Comparison of ENCODE assay signal across 23 cellular contexts in genomic region chr5:111480346-111480745, GRCh38. TPM values are rescaled to one million over a fixed set of nuclear protein-coding genes. Genes with fewer than 3 reads are reported as not detected.
DNase-seq lines count a peak whose midpoint lies in the region; ATAC-seq, FAIRE-seq and TF ChIP-seq lines count a peak whose summit lies in the region.
"Had no signal": no experiment of that assay in that cellular context is flagged by ENCODE, and none has a peak within 500 bp of the region (broad histone marks: within the 10 kb centered on the region; RNA-seq: fewer than 3 reads in every experiment).

No MANE protein-coding gene starts in this region.

- TF ChIP-seq CTCF in PC-3 (conservative IDR thresholded peaks at IDR 0.05; ENCODE audit: low read depth, low read length): no peak
- TF ChIP-seq CTCF in bronchial epithelial cell (IDR thresholded peaks at IDR 0.05; ENCODE audit: insufficient read depth, low read length, severe bottlenecking): no peak

- BruUV-seq in PC-3 (replicated peaks; lab: Mats Ljungman, UMichigan): no TSS peak

- H3K27me3 ChIP-seq in PC-3 (ENCODE audit: low read length): no peaks in the 10 kb centered on the region
- H3K27me3 ChIP-seq in bronchial epithelial cell (ENCODE audit: control insufficient read depth, insufficient read depth, low read length): no peaks in the 10 kb centered on the region

- no peaks in the 10 kb centered on the region for H4K20me1 ChIP-seq in PC-3 (ENCODE audit: low read length)

- H3K4me3 Mint-ChIP-seq in stimulated activated effector memory CD8-positive, alpha-beta T cell treated with anti-CD3 and anti-CD28 coated beads, Interleukin-12 subunit alpha, Interleukin-12 subunit beta, amount 100 ng/mL, for 72 hours: no peak overlapping the region
- H3K4me3 Mint-ChIP-seq: CD14-positive monocyte; CD4-positive, alpha-beta memory T cell; H9 had no signal

- H3K9me3 ChIP-seq in PC-3 (ENCODE audit: low read length): no peaks in the 10 kb centered on the region
- H3K9me3 ChIP-seq: A549 had no signal

- no peaks in the 10 kb centered on the region for H3K4me1 Mint-ChIP-seq in stimulated activated effector memory CD8-positive, alpha-beta T cell treated with anti-CD3 and anti-CD28 coated beads, Interleukin-12 subunit alpha, Interleukin-12 subunit beta, amount 100 ng/mL, for 72 hours
- H3K4me1 Mint-ChIP-seq: CD14-positive monocyte, H9 had no signal

- peaks cover 55% of the 10 kb centered on the region for H3K36me3 Mint-ChIP-seq in stimulated activated effector memory CD8-positive, alpha-beta T cell treated with anti-CD3 and anti-CD28 coated beads, Interleukin-12 subunit alpha, Interleukin-12 subunit beta, amount 100 ng/mL, for 72 hours
- H3K36me3 Mint-ChIP-seq: CD14-positive monocyte had no signal

- H3K79me2 ChIP-seq in PC-3 (ENCODE audit: low read length): no peaks in the 10 kb centered on the region

- H3K27ac Mint-ChIP-seq in stimulated activated effector memory CD8-positive, alpha-beta T cell treated with anti-CD3 and anti-CD28 coated beads, Interleukin-12 subunit alpha, Interleukin-12 subunit beta, amount 100 ng/mL, for 72 hours: peak overlapping the region; percentile 16
- H3K27ac Mint-ChIP-seq: CD14-positive monocyte, H9 had no signal

- H3K4me2 ChIP-seq in PC-3 (ENCODE audit: low read length): no peak overlapping the region
- H3K4me2 ChIP-seq: A549 had no signal

- intact Hi-C loops in PC-3 (cut with micrococcal nuclease): no loop called here

- H3K9me3 Mint-ChIP-seq in stimulated activated effector memory CD8-positive, alpha-beta T cell treated with anti-CD3 and anti-CD28 coated beads, Interleukin-12 subunit alpha, Interleukin-12 subunit beta, amount 100 ng/mL, for 72 hours: no peaks in the 10 kb centered on the region
- H3K9me3 Mint-ChIP-seq: CD14-positive monocyte; CD4-positive, alpha-beta memory T cell; H9 had no signal

- no peaks in the 10 kb centered on the region for H3K4me1 ChIP-seq in PC-3 (ENCODE audit: insufficient read depth, low read length)
- H3K4me1 ChIP-seq: A549 had no signal

- ATAC-seq in PC-3: peak; percentile 33; the same call in 1 of the 2 replicates
- no peak for ATAC-seq in stimulated activated effector memory CD8-positive, alpha-beta T cell treated with anti-CD3 and anti-CD28 coated beads, Interleukin-12 subunit alpha, Interleukin-12 subunit beta, amount 100 ng/mL, for 72 hours
- ATAC-seq: A549, GM12878, HepG2 had no signal

- H3K36me3 ChIP-seq in PC-3 (ENCODE audit: low read depth, low read length): no peaks in the 10 kb centered on the region
- no peaks in the 10 kb centered on the region for H3K36me3 ChIP-seq in bronchial epithelial cell (ENCODE audit: control insufficient read depth, insufficient read depth, low read length)

- FAIRE-seq in bronchial epithelial cell (lab: Jason Lieb, UNC): no peak
- FAIRE-seq: A549, GM12878, GM19239, H1, HepG2 had no signal

- no peak overlapping the region for H3K27ac ChIP-seq in PC-3 (ENCODE audit: low read length)
- H3K27ac ChIP-seq: 22Rv1, A549 had no signal

- no peaks in the 10 kb centered on the region for H3F3A ChIP-seq in PC-3 (ENCODE audit: low read length, unreplicated experiment)

- CTCF ChIA-PET in PC-3 (lab: Charles Lee): no interaction called here

- peak; percentile 54 for DNase-seq in NCI-H82 treated with DMSO at 0.1 percent for 48 hours (lab: John Stamatoyannopoulos, UW; ENCODE audit: unreplicated experiment)
- no peak for DNase-seq in NCI-H82 (lab: John Stamatoyannopoulos, UW)
- DNase-seq in PC-3: no peak
- peak; percentile 7 for DNase-seq in bronchial epithelial cell (ENCODE audit: low read depth)
- no peak for DNase-seq in stimulated activated effector memory CD8-positive, alpha-beta T cell treated with anti-CD3 and anti-CD28 coated beads, Interleukin-12 subunit alpha, Interleukin-12 subunit beta, amount 100 ng/mL, for 72 hours (ENCODE audit: low spot score in 2 of 2)
- DNase-seq in SW480 (ENCODE audit: low spot score): no peak
- no peak for DNase-seq in D341Med (ENCODE audit: low spot score)
- DNase-seq in T-helper 9 cell: no peak
- DNase-seq: AML-193; Calu3; CD4-positive, alpha-beta memory T cell; DMS 273 treated with DMSO at 0.1 percent for 48 hours; DMS53; DND-41; EL; H9 had no signal

- no peak overlapping the region for H2AFZ ChIP-seq in PC-3 (ENCODE audit: low read length)

- H3K4me3 ChIP-seq in PC-3 (ENCODE audit: low read length) (no peak overlapping the region), bronchial epithelial cell (ENCODE audit: low read depth, low read length) (no peak overlapping the region)
- H3K4me3 ChIP-seq: A549, GM12878 had no signal

- H3K9me2 ChIP-seq in PC-3 (replicated peaks; ENCODE audit: low read length): no peaks in the 10 kb centered on the region

- H3K9ac ChIP-seq in PC-3 (ENCODE audit: low read length): no peak overlapping the region

- POLR2A ChIA-PET in PC-3 (lab: Charles Lee; ENCODE audit: unreplicated experiment): no interaction called here

RNA-seq across cellular contexts. Expression of gene STARD4, which starts 32.0 kb away (rescaled TPM):
- total RNA-seq in PC-3 (2014; rRNA removed): 13.4 and 17.1 TPM in 2 replicates
- 53.4 and 91.4 TPM in 2 replicates for total RNA-seq in bronchial epithelial cell

Comparison
In these comparisons a context has a peak if more than half of its experiments do, and no peak if none do; other contexts are left out.
1. DNase-seq: peak in NCI-H82 treated with DMSO at 0.1 percent for 48 hours (single experiment) and bronchial epithelial cell (single experiment); none in NCI-H82 (single experiment), PC-3 (single experiment), stimulated activated effector memory CD8-positive, alpha-beta T cell treated with anti-CD3 and anti-CD28 coated beads, Interleukin-12 subunit alpha, Interleukin-12 subunit beta, amount 100 ng/mL, for 72 hours (0 of 2), SW480 (single experiment), D341Med (single experiment) and T-helper 9 cell (single experiment).